Comparison of ENCODE assay signal across 13 cellular contexts in the genomic region with DNA sequence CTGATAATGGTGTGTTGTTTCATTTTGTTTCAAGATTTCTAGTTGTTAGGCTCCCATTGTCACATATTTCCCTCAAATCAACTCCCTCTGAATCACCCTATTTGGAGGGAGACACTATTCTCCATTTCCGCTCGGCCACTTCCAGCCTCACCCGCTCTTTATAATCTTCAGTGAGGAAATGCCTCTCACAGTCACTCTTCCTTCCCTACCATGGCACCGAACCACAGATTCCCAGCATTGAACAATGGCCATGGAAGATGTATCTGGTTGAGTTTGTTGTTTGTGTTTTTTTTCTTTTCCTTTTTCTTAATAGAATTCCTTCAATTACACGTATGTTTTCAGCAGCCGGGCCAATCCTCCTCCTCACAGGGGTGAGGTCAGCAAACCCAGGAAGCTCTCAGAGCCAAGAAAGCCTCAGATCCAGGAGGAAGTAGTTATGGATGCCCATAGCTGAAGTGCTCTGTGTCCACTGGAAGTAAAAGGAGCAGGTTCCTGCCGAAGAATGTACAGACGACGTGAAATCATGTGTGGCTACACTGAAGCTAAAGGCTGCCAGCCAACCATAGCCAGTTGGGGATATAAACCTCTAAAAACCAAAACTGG.
DNase-seq lines count a peak whose midpoint lies in the region; ATAC-seq and TF ChIP-seq lines count a peak whose summit lies in the region.
"Had no signal": no experiment of that assay in that cellular context is flagged by ENCODE, and none has a peak within 500 bp of the region (broad histone marks: within the 10 kb centered on the region; RNA-seq: fewer than 3 reads in every experiment).

No MANE protein-coding gene starts in this region.

- WGBS in lower leg skin, 2 donors: 53 to 64% methylated on average over 8 to 9 of the region's 9 CpGs

- H3K4me1 ChIP-seq in ACC112 (ENCODE audit: control insufficient read depth, insufficient read depth, low read length, unreplicated experiment) (peaks cover 28% of the 10 kb centered on the region), gastrocnemius medialis (peaks cover 35 to 41% of the 10 kb centered on the region in 2 donors)

- no peaks in the 10 kb centered on the region for H3K9me3 ChIP-seq in gastrocnemius medialis

- ATAC-seq in left lobe of liver (peak; percentile 43), gastrocnemius medialis (peak; percentile 23 to 25), natural killer cell (no peak)
- ATAC-seq: GM23338 had no signal

- H3K36me3 ChIP-seq in ACC112 (ENCODE audit: insufficient read depth, low read length): no peaks in the 10 kb centered on the region
- H3K36me3 ChIP-seq in gastrocnemius medialis: no peaks in the 10 kb centered on the region

- H2AFZ ChIP-seq in ACC112 (ENCODE audit: low read length, unreplicated experiment): peak overlapping the region; percentile 72
- H2AFZ ChIP-seq: GM23338 had no signal

- TF ChIP-seq CTCF in gastrocnemius medialis (IDR thresholded peaks at IDR 0.05 in 4 of 5, conservative IDR thresholded peaks at IDR 0.05 in 1 of 5): no peak
- TF ChIP-seq CTCF in natural killer cell (IDR thresholded peaks at IDR 0.05): no peak
- no peak for TF ChIP-seq CTCF in lower leg skin (IDR thresholded peaks at IDR 0.05)

- H3K27me3 ChIP-seq in ACC112 (ENCODE audit: insufficient read depth, low read length): no peaks in the 10 kb centered on the region
- H3K27me3 ChIP-seq in gastrocnemius medialis: no peaks in the 10 kb centered on the region

- H3K4me1 Mint-ChIP-seq in natural killer cell: peaks cover 11 to 14% of the 10 kb centered on the region in 2 donors

- in situ Hi-C loops in gastrocnemius medialis (cut with MboI; ENCODE audit: low sequenced_read_pairs in 4 of 4): no loop called here

- no peak for DNase-seq in left lobe of liver (ENCODE audit: low spot score)
- no peak for DNase-seq in gastrocnemius medialis
- no peak for DNase-seq in NCI-H146 (lab: John Stamatoyannopoulos, UW)
- no peak for DNase-seq in activated effector memory CD4-positive, alpha-beta T cell treated with Interleukin-2 at 50 U/mL for 16 hours
- DNase-seq in natural killer cell: no peak
- DNase-seq in lower leg skin (ENCODE audit: low spot score in 2 of 2): no peak
- DNase-seq: activated CD8-positive, alpha-beta memory T cell treated with anti-CD3 and anti-CD28 coated beads for 24 hours; activated effector memory CD4-positive, alpha-beta T cell treated with anti-CD3 and anti-CD28 coated beads, Interleukin-2, amount 50 U/mL, for 16 hours; MV-4-11; retina had no signal

- H3K79me2 ChIP-seq in ACC112 (ENCODE audit: control insufficient read depth, insufficient read depth, low read length, unreplicated experiment): no peaks in the 10 kb centered on the region

- H3K4me3 ChIP-seq in ACC112 (ENCODE audit: low read depth, low read length) (no peak overlapping the region), gastrocnemius medialis (peak overlapping the region; percentile 4 to 35 (median 18)), lower leg skin (ENCODE audit: low read depth, poor library complexity, severe bottlenecking) (no peak overlapping the region)
- H3K4me3 ChIP-seq: GM23338 had no signal

- TF ChIP-seq POLR2A in gastrocnemius medialis (IDR thresholded peaks at IDR 0.05): no peak
- TF ChIP-seq POLR2A in lower leg skin (IDR thresholded peaks at IDR 0.05): no peak

- H3K4me3 Mint-ChIP-seq in natural killer cell: no peak overlapping the region
- H3K4me3 Mint-ChIP-seq: GM23338 had no signal

- H3K27ac ChIP-seq in ACC112 (ENCODE audit: low read depth, low read length) (no peak overlapping the region), cingulate gyrus (ENCODE audit: low read depth, low read length) (peak overlapping the region; percentile 96), gastrocnemius medialis (peak overlapping the region; percentile 66 to 77 (median 72))

- H3K36me3 Mint-ChIP-seq in natural killer cell: no peaks in the 10 kb centered on the region

- H3K27ac Mint-ChIP-seq in natural killer cell: no peak overlapping the region
- H3K27ac Mint-ChIP-seq: GM23338 had no signal

- peaks cover 10 to 14% of the 10 kb centered on the region in 2 donors for H3K27me3 Mint-ChIP-seq in natural killer cell (ENCODE audit: low read depth in 2 of 2)

- H3K9me3 Mint-ChIP-seq in natural killer cell: no peaks in the 10 kb centered on the region
- H3K9me3 Mint-ChIP-seq: GM23338 had no signal

- intact Hi-C loops in gastrocnemius medialis (cut with DNase I; ENCODE audit: low total_unique reads) (no loop called here), natural killer cell (cut with micrococcal nuclease) (no loop called here), lower leg skin (cut with DNase I; ENCODE audit: low total_unique reads) (no loop called here)

Comparison
In these comparisons a context has a peak if more than half of its experiments do, and no peak if none do; other contexts are left out.
1. H3K4me3 ChIP-seq: peak in gastrocnemius medialis (4 of 4); none in ACC112 (single experiment) and lower leg skin (single experiment).
2. ATAC-seq: peak in left lobe of liver (single experiment) and gastrocnemius medialis (2 of 2); none in natural killer cell (0 of 3).